11 cellular contexts compared by ENCODE assay signal in genomic region chr10:17075510-17075909, GRCh38. TPM values are rescaled to one million over a fixed set of nuclear protein-coding genes. Genes with fewer than 3 reads are reported as not detected.
DNase-seq lines count a peak whose midpoint lies in the region; ATAC-seq, FAIRE-seq and TF ChIP-seq lines count a peak whose summit lies in the region.
"Had no signal": no experiment of that assay in that cellular context is flagged by ENCODE, and none has a peak within 500 bp of the region (broad histone marks: within the 10 kb centered on the region; RNA-seq: fewer than 3 reads in every experiment).

No MANE protein-coding gene starts in this region.

- FAIRE-seq in pancreas (lab: Jason Lieb, UNC) = no peak

- in situ Hi-C loops in Caki2 (cut with HindIII; ENCODE audit: low pct_unique_long_range_greater_than_20kb, low sequenced_read_pairs) = no loop called here

- peaks cover 41% of the 10 kb centered on the region for H3K4me1 ChIP-seq in SJSA1 (replicated peaks)
- no peaks in the 10 kb centered on the region for H3K4me1 ChIP-seq in pancreas

- no peaks in the 10 kb centered on the region for H3K9me3 ChIP-seq in SJSA1 (replicated peaks)
- H3K9me3 ChIP-seq in pancreas = no peaks in the 10 kb centered on the region

- ATAC-seq in pancreas = peak in 3 of 4 donors; percentile 36 to 89 (median 88)
- ATAC-seq in GM21825 (IDR thresholded peaks at IDR 0.05; ENCODE audit: unreplicated experiment) = no peak
- ATAC-seq in left lobe of liver = no peak

- H3K36me3 ChIP-seq in SJSA1 = no peaks in the 10 kb centered on the region
- H3K36me3 ChIP-seq in pancreas = no peaks in the 10 kb centered on the region

- H3K4me3 ChIP-seq in SJSA1 = no peak overlapping the region
- H3K4me3 ChIP-seq in pancreas = no peak overlapping the region

- intact Hi-C loops in pancreas (cut with DNase I) = no loop called here

- TF ChIP-seq CTCF in pancreas (IDR thresholded peaks at IDR 0.05) = no peak

- DNase-seq in Caki2 (ENCODE audit: low read depth) (peak; percentile 62), SJSA1 (ENCODE audit: low read depth in 1 of 2, low spot score in 2 of 2) (peak; percentile 68 to 82), fibroblast of peridontal ligament (ENCODE audit: extremely low read depth) (peak; percentile 98), pancreas (no peak), left lobe of liver (ENCODE audit: low spot score) (no peak), NCI-H2227 treated with DMSO at 0.1 percent for 48 hours (lab: John Stamatoyannopoulos, UW) (no peak), NCI-H1436 treated with DMSO at 0.1 percent for 48 hours (lab: John Stamatoyannopoulos, UW) (no peak)
- DNase-seq: effector CD8-positive, alpha-beta T cell; GOT3; posterior cingulate gyrus had no signal

- H3K27me3 ChIP-seq in SJSA1 (replicated peaks) (no peaks in the 10 kb centered on the region), pancreas (no peaks in the 10 kb centered on the region)

- peak overlapping the region; percentile 80 for H3K27ac ChIP-seq in SJSA1
- H3K27ac ChIP-seq in pancreas = peak overlapping the region in 2 of 4 donors; percentile 28 to 37

RNA-seq across cellular contexts. Expression of gene CUBN, which starts 54.1 kb away (rescaled TPM):
- 0.03 and 0.34 TPM in 2 replicates for total RNA-seq in Caki2 (2014; rRNA removed; shearing (Covaris generic); ENCODE audit: low replicate concordance)
- total RNA-seq in SJSA1 (2014; rRNA removed; shearing (Covaris generic)) = 0.16 and 0.74 TPM in 2 replicates
- total RNA-seq in pancreas (1 to 10 TPM in 2 of 6 donors, under 1 TPM in 4; 0.28 to 1.3 (median 0.66) TPM), left lobe of liver (0.25 TPM)
- 1 to 10 TPM in 1 of 2 donors, under 1 TPM in 1; 0.53 to 1.0 TPM for polyA plus RNA-seq in pancreas

Comparison
In these comparisons a context has a peak if more than half of its experiments do, and no peak if none do; other contexts are left out.
1. DNase-seq: peak in Caki2 (single experiment), SJSA1 (2 of 2) and fibroblast of peridontal ligament (single experiment); none in pancreas (0 of 6), left lobe of liver (single experiment), NCI-H2227 treated with DMSO at 0.1 percent for 48 hours (single experiment) and NCI-H1436 treated with DMSO at 0.1 percent for 48 hours (single experiment).
2. ATAC-seq: peak in pancreas (3 of 4); none in GM21825 (single experiment) and left lobe of liver (single experiment).